Comparison of ENCODE assay signal across 21 cellular contexts in the genomic region with DNA sequence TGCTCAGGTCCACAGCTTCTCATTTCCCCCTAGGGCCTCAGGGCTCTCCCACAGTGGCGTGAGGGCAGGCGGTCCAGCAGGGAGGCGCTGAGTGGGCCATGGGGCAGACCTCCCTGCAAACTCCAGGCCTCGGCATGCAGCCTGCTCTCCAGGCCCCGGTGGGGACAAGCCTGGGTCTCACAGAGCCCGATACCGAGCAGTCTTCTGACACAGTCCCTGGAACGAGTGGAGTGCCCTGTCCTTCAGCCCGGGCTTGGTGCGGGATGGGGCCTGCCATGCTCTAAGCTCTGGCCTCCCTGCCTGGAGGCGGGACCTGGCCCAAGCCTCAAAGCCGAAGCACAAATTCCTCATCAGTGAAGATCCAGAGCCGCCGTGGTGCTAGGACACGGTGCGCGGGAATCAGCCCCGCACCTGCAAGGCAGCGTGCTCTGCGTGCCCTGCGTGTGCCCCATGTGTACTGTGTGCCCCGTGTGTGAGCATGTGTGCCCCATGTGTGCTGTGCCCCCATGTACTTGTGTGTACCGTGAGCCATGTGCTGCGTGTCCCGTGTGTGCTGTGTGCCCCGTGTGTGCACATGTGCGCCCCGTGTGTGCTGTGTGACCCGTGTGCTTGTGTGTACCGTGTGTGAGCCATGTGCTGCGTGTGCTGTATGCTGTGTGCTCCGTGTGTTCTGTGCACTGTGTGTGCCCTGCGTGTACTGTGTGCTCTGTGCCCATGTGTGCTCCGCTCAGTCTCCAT.
"Had no signal": no experiment of that assay in that cellular context is flagged by ENCODE, and none has a peak within 500 bp of the region (broad histone marks: within the 10 kb centered on the region; RNA-seq: fewer than 3 reads in every experiment).

No MANE protein-coding gene starts in this region.

- DNase-seq: cortex of kidney; dorsolateral prefrontal cortex; effector memory CD4-positive, alpha-beta T cell; esophagus squamous epithelium; foreskin fibroblast; glutamatergic neuron; islet precursor cell; mammary epithelial cell; psoas muscle; retina; stimulated activated CD4-positive, alpha-beta T cell treated with anti-CD3 and anti-CD28 coated beads, Interleukin-2, amount 100 ng/mL, for 24 hours; stimulated activated CD4-positive, alpha-beta T cell treated with anti-CD3 and anti-CD28 coated beads, Interleukin-4, amount 100 ng/mL, for 4 hours; stimulated activated naive B cell treated with anti-CD40 and anti-IgM and Interleukin-4, amounts not matched to agents 10 μg/mL and 1 μg/mL and 100 μg/mL, for 72 hours; stimulated activated naive CD8-positive, alpha-beta T cell treated with anti-CD3 and anti-CD28 coated beads, Interleukin-15, amount 100 ng/mL, for 72 hours; testis had no signal

- H3K4me1 ChIP-seq: esophagus squamous epithelium, gastroesophageal sphincter, psoas muscle, testis, tibial nerve had no signal

- H3K27ac ChIP-seq: dorsolateral prefrontal cortex, esophagus squamous epithelium, gastroesophageal sphincter, neutrophil, psoas muscle, testis, tibial nerve had no signal

- H3K9me3 Mint-ChIP-seq: natural killer cell treated with Interleukin-12 subunit alpha and Interleukin-12 subunit beta and Interleukin-15 and Interleukin-18, amount 100 ng/mL, for 72 hours; stimulated activated naive B cell treated with anti-CD40 and anti-IgM and Interleukin-4, amounts not matched to agents 10 μg/mL and 1 μg/mL and 100 μg/mL, for 72 hours; stimulated activated naive CD8-positive, alpha-beta T cell treated with anti-CD3 and anti-CD28 coated beads, Interleukin-15, amount 100 ng/mL, for 72 hours had no signal

- H3K4me3 ChIP-seq: dorsolateral prefrontal cortex, esophagus squamous epithelium, gastroesophageal sphincter, psoas muscle, testis, tibial nerve had no signal

- ATAC-seq: gastroesophageal sphincter; left lobe of liver; natural killer cell treated with Interleukin-12 subunit alpha and Interleukin-12 subunit beta and Interleukin-15 and Interleukin-18, amount 100 ng/mL, for 72 hours; psoas muscle; sciatic nerve; stimulated activated naive B cell treated with anti-CD40 and anti-IgM and Interleukin-4, amounts not matched to agents 10 μg/mL and 1 μg/mL and 100 μg/mL, for 72 hours; stimulated activated naive CD8-positive, alpha-beta T cell treated with anti-CD3 and anti-CD28 coated beads, Interleukin-15, amount 100 ng/mL, for 72 hours had no signal

- H3K27ac Mint-ChIP-seq: natural killer cell treated with Interleukin-12 subunit alpha and Interleukin-12 subunit beta and Interleukin-15 and Interleukin-18, amount 100 ng/mL, for 72 hours; stimulated activated naive B cell treated with anti-CD40 and anti-IgM and Interleukin-4, amounts not matched to agents 10 μg/mL and 1 μg/mL and 100 μg/mL, for 72 hours; stimulated activated naive CD8-positive, alpha-beta T cell treated with anti-CD3 and anti-CD28 coated beads, Interleukin-15, amount 100 ng/mL, for 72 hours had no signal

- H3K36me3 Mint-ChIP-seq: natural killer cell treated with Interleukin-12 subunit alpha and Interleukin-12 subunit beta and Interleukin-15 and Interleukin-18, amount 100 ng/mL, for 72 hours; stimulated activated naive B cell treated with anti-CD40 and anti-IgM and Interleukin-4, amounts not matched to agents 10 μg/mL and 1 μg/mL and 100 μg/mL, for 72 hours had no signal

- H3K27me3 ChIP-seq: testis had no signal

- H3K36me3 ChIP-seq: esophagus squamous epithelium, gastroesophageal sphincter, neutrophil, tibial nerve had no signal

- H3K4me1 Mint-ChIP-seq: stimulated activated naive B cell treated with anti-CD40 and anti-IgM and Interleukin-4, amounts not matched to agents 10 μg/mL and 1 μg/mL and 100 μg/mL, for 72 hours; stimulated activated naive CD8-positive, alpha-beta T cell treated with anti-CD3 and anti-CD28 coated beads, Interleukin-15, amount 100 ng/mL, for 72 hours had no signal

- H3K4me3 Mint-ChIP-seq: natural killer cell treated with Interleukin-12 subunit alpha and Interleukin-12 subunit beta and Interleukin-15 and Interleukin-18, amount 100 ng/mL, for 72 hours; stimulated activated naive B cell treated with anti-CD40 and anti-IgM and Interleukin-4, amounts not matched to agents 10 μg/mL and 1 μg/mL and 100 μg/mL, for 72 hours; stimulated activated naive CD8-positive, alpha-beta T cell treated with anti-CD3 and anti-CD28 coated beads, Interleukin-15, amount 100 ng/mL, for 72 hours had no signal

- H3K9me3 ChIP-seq: esophagus squamous epithelium, gastroesophageal sphincter, neutrophil, psoas muscle, testis had no signal
